In the genomic region with DNA sequence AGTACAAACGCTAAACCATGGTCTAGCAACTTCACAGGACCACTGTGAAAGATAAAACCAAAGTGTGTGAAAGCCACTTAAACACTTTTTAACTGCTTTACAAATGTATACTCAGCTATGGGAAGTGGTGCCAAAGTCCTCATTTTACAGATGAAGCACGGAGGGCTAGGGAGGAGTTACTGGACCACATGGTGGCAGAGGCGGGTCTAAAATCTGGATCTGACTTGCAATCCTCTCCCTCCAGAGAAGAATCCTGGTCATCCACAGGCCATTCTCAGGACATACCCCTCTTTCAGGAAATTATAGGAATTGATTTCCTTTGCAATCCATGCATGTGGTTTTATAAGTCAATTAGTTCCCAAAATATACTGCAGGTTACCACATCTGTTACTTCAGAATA, we compare ENCODE assay signal across 21 cellular contexts.
"Had no signal": no experiment of that assay in that cellular context is flagged by ENCODE, and none has a peak within 500 bp of the region (broad histone marks: within the 10 kb centered on the region; RNA-seq: fewer than 3 reads in every experiment).

No MANE protein-coding gene starts in this region.

- DNase-seq: activated T-cell treated with anti-CD3 and anti-CD28 coated beads, Interleukin-2, amount 50 U/mL, for 1 hour; adrenal gland; brain microvascular endothelial cell; caudate nucleus; effector memory CD4-positive, alpha-beta T cell; gastrocnemius medialis; hypothalamus; pancreas; psoas muscle; stimulated activated CD4-positive, alpha-beta T cell treated with anti-CD3 and anti-CD28 coated beads, Interleukin-12 subunit alpha, Interleukin-12 subunit beta, amount 100 ng/mL, for 4 hours; stimulated activated CD4-positive, alpha-beta T cell treated with anti-CD3 and anti-CD28 coated beads, Interleukin-4, amount 100 ng/mL, for 4 hours; substantia nigra; thyroid gland; upper lobe of right lung had no signal

- H3K27me3 ChIP-seq: adrenal gland, ascending aorta, brain microvascular endothelial cell, gastrocnemius medialis, pancreas, right atrium auricular region, thyroid gland, upper lobe of right lung had no signal

- H3K4me1 Mint-ChIP-seq: activated T-helper 17 cell treated with anti-CD3 and anti-CD28 coated beads, Interleukin-2, amount 50 U/mL, for 72 hours had no signal

- H3K36me3 ChIP-seq: adrenal gland, ascending aorta, brain microvascular endothelial cell, gastrocnemius medialis, pancreas, right atrium auricular region, thyroid gland, upper lobe of right lung had no signal

- H3K4me3 Mint-ChIP-seq: activated naive CD8-positive, alpha-beta T cell; activated T-helper 17 cell treated with anti-CD3 and anti-CD28 coated beads, Interleukin-2, amount 50 U/mL, for 72 hours; memory B cell; nephron; stimulated activated naive CD8-positive, alpha-beta T cell treated with anti-CD3 and anti-CD28 coated beads, Interleukin-15, Interleukin-2, amounts not matched to agents 100 ng/mL and 50 ng/mL, for 24 hours had no signal

- H3K9me3 Mint-ChIP-seq: activated T-helper 17 cell treated with anti-CD3 and anti-CD28 coated beads, Interleukin-2, amount 50 U/mL, for 72 hours; nephron; stimulated activated naive CD8-positive, alpha-beta T cell treated with anti-CD3 and anti-CD28 coated beads, Interleukin-15, Interleukin-2, amounts not matched to agents 100 ng/mL and 50 ng/mL, for 24 hours had no signal

- H3K27ac Mint-ChIP-seq: activated naive CD8-positive, alpha-beta T cell; activated T-helper 17 cell treated with anti-CD3 and anti-CD28 coated beads, Interleukin-2, amount 50 U/mL, for 72 hours; memory B cell; nephron; stimulated activated naive CD8-positive, alpha-beta T cell treated with anti-CD3 and anti-CD28 coated beads, Interleukin-15, Interleukin-2, amounts not matched to agents 100 ng/mL and 50 ng/mL, for 24 hours had no signal

- H3K4me3 ChIP-seq: adrenal gland, ascending aorta, gastrocnemius medialis, pancreas, psoas muscle, right atrium auricular region, thyroid gland, upper lobe of right lung had no signal

- H3K27me3 Mint-ChIP-seq: activated naive CD8-positive, alpha-beta T cell; activated T-helper 17 cell treated with anti-CD3 and anti-CD28 coated beads, Interleukin-2, amount 50 U/mL, for 72 hours; stimulated activated naive CD8-positive, alpha-beta T cell treated with anti-CD3 and anti-CD28 coated beads, Interleukin-15, Interleukin-2, amounts not matched to agents 100 ng/mL and 50 ng/mL, for 24 hours had no signal

- H3K9me3 ChIP-seq: adrenal gland, ascending aorta, gastrocnemius medialis, pancreas, psoas muscle, right atrium auricular region, thyroid gland, upper lobe of right lung had no signal

- H3K4me1 ChIP-seq: adrenal gland, ascending aorta, gastrocnemius medialis, pancreas, psoas muscle, right atrium auricular region, thyroid gland, upper lobe of right lung had no signal

- H3K27ac ChIP-seq: adrenal gland, ascending aorta, brain microvascular endothelial cell, gastrocnemius medialis, pancreas, psoas muscle, right atrium auricular region, thyroid gland, upper lobe of right lung had no signal

- ATAC-seq: activated T-helper 17 cell treated with anti-CD3 and anti-CD28 coated beads, Interleukin-2, amount 50 U/mL, for 72 hours; gastrocnemius medialis; pancreas; psoas muscle; upper lobe of right lung had no signal

- H3K36me3 Mint-ChIP-seq: activated naive CD8-positive, alpha-beta T cell; memory B cell had no signal
